ENCODE assay signal across 8 cellular contexts in genomic region chr1:212665241-212666115, GRCh38.
DNase-seq lines count a peak whose midpoint lies in the region; ATAC-seq lines count a peak whose summit lies in the region.

No MANE protein-coding gene starts in this region.

- peak; percentile 4 to 21 for DNase-seq in NCI-H187 (lab: John Stamatoyannopoulos, UW)
- DNase-seq in NCI-H187 treated with DMSO at 0.1 percent for 48 hours (lab: John Stamatoyannopoulos, UW), result no peak
- DNase-seq in NCI-H2171 (lab: John Stamatoyannopoulos, UW), result peak; percentile 87
- DNase-seq in activated CD4-positive, CD25-positive, alpha-beta regulatory T cell (lab: John Stamatoyannopoulos, UW), result peak; percentile 54 to 70 (median 67)
- DNase-seq in central memory CD4-positive, alpha-beta T cell, result peak; percentile 57
- peak; percentile 66 for DNase-seq in kidney glomerular epithelial cell (lab: John Stamatoyannopoulos, UW)
- peak; percentile 89 for DNase-seq in stimulated activated CD4-positive, alpha-beta T cell treated with anti-CD3 and anti-CD28 coated beads, Interleukin-15, amount 100 ng/mL, for 24 hours

- peak; percentile 92 for ATAC-seq in HG02973 (IDR thresholded peaks at IDR 0.05; ENCODE audit: unreplicated experiment)
